Comparison of ENCODE assay signal across 8 cellular contexts in the genomic region with DNA sequence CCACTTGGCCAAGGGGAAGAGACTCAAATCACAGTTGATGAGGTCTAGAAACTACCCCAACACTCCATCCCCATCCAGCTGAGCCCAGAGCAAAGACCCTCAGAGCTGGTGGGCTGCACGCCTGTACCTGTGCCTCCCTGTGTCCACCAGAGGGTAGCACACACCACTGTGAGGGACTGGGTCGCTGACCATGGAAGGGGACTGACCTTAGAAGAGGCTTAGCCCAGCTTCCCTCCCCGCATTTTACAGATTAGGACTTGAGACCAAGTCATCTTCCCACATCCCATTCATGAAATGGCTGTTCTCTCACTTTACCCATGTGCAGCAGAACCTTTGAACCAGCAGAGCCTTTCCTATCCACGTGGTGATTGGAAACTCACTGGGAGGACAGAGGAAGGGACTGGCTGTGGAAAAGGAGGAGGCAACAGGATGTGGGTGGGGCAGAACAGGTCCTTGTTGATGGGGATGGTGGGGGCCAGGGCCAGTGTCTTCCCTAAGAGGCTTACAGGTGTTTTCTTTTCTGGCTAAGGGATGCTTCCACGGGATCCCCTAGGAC. TPM values are rescaled to one million over a fixed set of nuclear protein-coding genes. Genes with fewer than 3 reads are reported as not detected.
DNase-seq lines count a peak whose midpoint lies in the region; ATAC-seq and TF ChIP-seq lines count a peak whose summit lies in the region.

No MANE protein-coding gene starts in this region.

- H3K27ac Mint-ChIP-seq in Calu3 (ENCODE audit: unreplicated experiment): no peak overlapping the region
- no peak overlapping the region for H3K27ac Mint-ChIP-seq in mesothelial cell of epicardium

- peaks cover 55% of the 10 kb centered on the region for H3K27me3 Mint-ChIP-seq in Calu3 (ENCODE audit: unreplicated experiment)
- peaks cover 55% of the 10 kb centered on the region for H3K27me3 Mint-ChIP-seq in mesothelial cell of epicardium (ENCODE audit: low read depth)

- H3K9me3 ChIP-seq in neural cell (ENCODE audit: low read length): no peaks in the 10 kb centered on the region

- H3K27me3 ChIP-seq in neural cell (ENCODE audit: insufficient read depth, low read depth, low read length): peaks cover 33% of the 10 kb centered on the region

- H3K79me2 ChIP-seq in neural cell (replicated peaks; ENCODE audit: insufficient read depth, low read length): no peaks in the 10 kb centered on the region

- TF ChIP-seq EP300 in neural cell (conservative IDR thresholded peaks at IDR 0.05; ENCODE audit: poor library complexity, severe bottlenecking): no peak

- H3K9ac ChIP-seq in neural cell (ENCODE audit: low read length): no peak overlapping the region

- CTCF ChIA-PET in Calu3 (lab: Charles Lee): interaction anchor here (1.0 kb wide), 1 partner anchor 96 kb away, joined by 7 read pairs; no protein-coding TSS in a partner anchor

- no peaks in the 10 kb centered on the region for H3K4me1 Mint-ChIP-seq in Calu3 (ENCODE audit: low read depth, unreplicated experiment)
- H3K4me1 Mint-ChIP-seq in mesothelial cell of epicardium: peaks cover 7% of the 10 kb centered on the region

- H3F3A ChIP-seq in neural cell (ENCODE audit: insufficient read depth, low read length, poor library complexity, severe bottlenecking): no peaks in the 10 kb centered on the region

- TF ChIP-seq CTCF in Calu3 (IDR thresholded peaks at IDR 0.05; ENCODE audit: unreplicated experiment): no peak
- peak; percentile 88 for TF ChIP-seq CTCF in cardiac fibroblast (IDR thresholded peaks at IDR 0.05; ENCODE audit: low read depth, low read length)
- TF ChIP-seq CTCF in neural cell (IDR thresholded peaks at IDR 0.05; ENCODE audit: poor library complexity, severe bottlenecking): peak; percentile 50
- no peak for TF ChIP-seq CTCF in mesothelial cell of epicardium (IDR thresholded peaks at IDR 0.05; ENCODE audit: unreplicated experiment)

- H3K4me3 ChIP-seq in cardiac fibroblast (replicated peaks in 1 of 2; ENCODE audit: low read depth in 2 of 2, low read length in 2 of 2) (no peak overlapping the region), neural cell (ENCODE audit: low read length) (no peak overlapping the region)

- H3K9me3 Mint-ChIP-seq in Calu3 (ENCODE audit: low read depth, unreplicated experiment): no peaks in the 10 kb centered on the region
- H3K9me3 Mint-ChIP-seq in mesothelial cell of epicardium: no peaks in the 10 kb centered on the region

- H3K36me3 Mint-ChIP-seq in Calu3 (ENCODE audit: insufficient read depth, unreplicated experiment) (no peaks in the 10 kb centered on the region), mesothelial cell of epicardium (peaks cover 3% of the 10 kb centered on the region)

- H2AFZ ChIP-seq in neural cell (ENCODE audit: low read depth, low read length): no peak overlapping the region

- BruUV-seq in Calu3 (replicated peaks; lab: Mats Ljungman, UMichigan): no TSS peak

- H3K9me2 ChIP-seq in neural cell (ENCODE audit: insufficient read depth, low read length): no peaks in the 10 kb centered on the region

- H3K4me2 ChIP-seq in neural cell (ENCODE audit: low read length): no peak overlapping the region

- no peak overlapping the region for H3K27ac ChIP-seq in neural cell (ENCODE audit: low read length)

- TF ChIP-seq RAD21 in neural cell (conservative IDR thresholded peaks at IDR 0.05): peak; percentile 50

- H4K20me1 ChIP-seq in neural cell (ENCODE audit: insufficient read depth): no peaks in the 10 kb centered on the region

- no peak overlapping the region for H3K4me3 Mint-ChIP-seq in Calu3 (ENCODE audit: low read depth, unreplicated experiment)
- H3K4me3 Mint-ChIP-seq in mesothelial cell of epicardium: no peak overlapping the region

- ATAC-seq in GM18519 (IDR thresholded peaks at IDR 0.05; ENCODE audit: low FRiP score, unreplicated experiment) (no peak), HG02973 (IDR thresholded peaks at IDR 0.05; ENCODE audit: unreplicated experiment) (no peak)

- DNase-seq in Calu3: peak; percentile 24
- DNase-seq in HuH-7.5 (ENCODE audit: low spot score): peak; percentile 83
- DNase-seq in cardiac fibroblast (ENCODE audit: low read depth in 2 of 2): peak; percentile 66 to 78
- no peak for DNase-seq in mesothelial cell of epicardium (ENCODE audit: low spot score in 2 of 2, unreplicated experiment in 2 of 2)
- DNase-seq in midbrain (lab: John Stamatoyannopoulos, UW): no peak

- H3K36me3 ChIP-seq in neural cell (ENCODE audit: insufficient read depth, low read length): no peaks in the 10 kb centered on the region

- intact Hi-C loops in Calu3 (cut with micrococcal nuclease; ENCODE audit: unreplicated experiment): loop anchor here (1.0 kb wide), 1 partner anchor 96 kb away; no protein-coding TSS in a partner anchor

TF ChIP-seq in neural cell, 6 proteins besides CTCF, POLR2A, EP300 and RAD21:
- TF ChIP-seq POLR2AphosphoS5 (IDR thresholded peaks at IDR 0.05): no peak
- peak; percentile 45 for TF ChIP-seq SMC3 (conservative IDR thresholded peaks at IDR 0.05; ENCODE audit: poor library complexity)
TF ChIP-seq in neural cell: peak in this region for 1.

RNA-seq across cellular contexts. Expression of a gene that starts 44.3 kb away (rescaled TPM):
- total RNA-seq in Calu3 (2022) (0.14 and 0.29 TPM in 2 replicates), mesothelial cell of epicardium (152 to 160 TPM (median 155 TPM) in 3 replicates)
- polyA plus RNA-seq in neural cell: 42.1 and 44.0 TPM in 2 replicates
- polyA minus RNA-seq in neural cell: 14.9 and 15.5 TPM in 2 replicates

RNA-seq across cellular contexts. Expression of a gene that starts 58.7 kb away (rescaled TPM):
- not detected in 2 replicates for total RNA-seq in Calu3 (2022)
- polyA plus RNA-seq in neural cell: not detected in 2 replicates
- not detected in 2 replicates for polyA minus RNA-seq in neural cell
- total RNA-seq in mesothelial cell of epicardium: not detected in 3 replicates

Comparison
In these comparisons a context has a peak if more than half of its experiments do, and no peak if none do; other contexts are left out.
1. DNase-seq: peak in Calu3 (single experiment), HuH-7.5 (single experiment) and cardiac fibroblast (2 of 2); none in mesothelial cell of epicardium (0 of 2) and midbrain (single experiment).
2. CTCF ChIP-seq: peak in cardiac fibroblast (single experiment) and neural cell (single experiment); none in Calu3 (single experiment) and mesothelial cell of epicardium (single experiment).
3. RNA of a gene that starts 44.3 kb away (total RNA-seq): 152 to 160 TPM in mesothelial cell of epicardium; 0.14 to 0.29 TPM in Calu3; every median in the first group is over 100 times any median in the second.